8 cellular contexts compared by ENCODE assay signal in the genomic region with DNA sequence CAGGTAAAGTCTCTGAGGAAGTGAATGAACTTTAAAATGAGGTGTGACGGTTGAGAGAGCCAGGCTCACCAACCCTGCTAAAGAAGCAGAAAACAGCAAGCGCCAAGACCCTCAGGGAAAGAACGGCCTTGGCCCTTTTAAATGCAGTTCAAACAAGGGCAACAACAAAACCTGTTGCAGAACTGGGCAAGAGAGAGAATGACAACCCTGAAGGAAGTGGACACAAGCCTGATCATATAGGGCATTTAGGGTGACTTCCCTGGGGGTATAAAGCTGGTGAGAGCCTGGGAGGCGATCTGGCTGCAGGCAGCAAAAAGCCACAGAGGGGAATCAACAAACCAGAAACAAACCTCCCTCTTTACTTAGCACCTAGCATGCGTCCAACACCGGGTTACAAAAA. TPM values are rescaled to one million over a fixed set of nuclear protein-coding genes. Genes with fewer than 3 reads are reported as not detected.
DNase-seq lines count a peak whose midpoint lies in the region; ATAC-seq and TF ChIP-seq lines count a peak whose summit lies in the region.

No MANE protein-coding gene starts in this region.

- TF ChIP-seq POLR2A in testis (IDR thresholded peaks at IDR 0.05) = no peak

- peaks cover 33% of the 10 kb centered on the region for H3K4me1 Mint-ChIP-seq in activated CD4-positive, alpha-beta T cell treated with anti-CD3 and anti-CD28 coated beads, Interleukin-2, amount 10 ng/mL, durations not matched to agents 24 days and 14 days

- no peaks in the 10 kb centered on the region for H3K27me3 ChIP-seq in ascending aorta
- H3K27me3 ChIP-seq in liver (ENCODE audit: control insufficient read depth in 4 of 4, insufficient read depth in 4 of 4, low read length in 3 of 4) = no peaks in the 10 kb centered on the region
- H3K27me3 ChIP-seq in testis = no peaks in the 10 kb centered on the region

- H3K9me3 ChIP-seq in ascending aorta (no peaks in the 10 kb centered on the region), liver (ENCODE audit: control insufficient read depth in 4 of 4, low read length in 3 of 4) (no peaks in the 10 kb centered on the region), testis (no peaks in the 10 kb centered on the region)

- WGBS in liver = 45% methylated on average over 6 of the region's 6 CpGs
- WGBS in testis, 2 donors = 28 to 34% methylated on average over 6 of the region's 6 CpGs

- H3K9me3 Mint-ChIP-seq in activated CD4-positive, alpha-beta T cell treated with anti-CD3 and anti-CD28 coated beads, Interleukin-2, amount 10 ng/mL, durations not matched to agents 24 days and 14 days = no peaks in the 10 kb centered on the region

- H3K4me1 ChIP-seq in ascending aorta (peaks cover 3 to 19% of the 10 kb centered on the region in 2 donors), liver (ENCODE audit: control insufficient read depth in 4 of 4, insufficient read depth in 4 of 4, low read length in 3 of 4) (peaks cover 2 to 38% (median 20%) of the 10 kb centered on the region in 4 donors), testis (peaks cover 32% of the 10 kb centered on the region)

- no peak for TF ChIP-seq RAD21 in liver (IDR thresholded peaks at IDR 0.05)

- H3K27ac Mint-ChIP-seq in activated CD4-positive, alpha-beta T cell treated with anti-CD3 and anti-CD28 coated beads, Interleukin-2, amount 10 ng/mL, durations not matched to agents 24 days and 14 days = peak overlapping the region; percentile 94

- ATAC-seq in GM21723 (IDR thresholded peaks at IDR 0.05; ENCODE audit: unreplicated experiment) = no peak
- no peak for ATAC-seq in HG02588 (IDR thresholded peaks at IDR 0.05; ENCODE audit: unreplicated experiment)
- no peak for ATAC-seq in HG03571 (IDR thresholded peaks at IDR 0.05; ENCODE audit: unreplicated experiment)

- peak overlapping the region in 1 of 2 donors; percentile 22 for H3K9ac ChIP-seq in liver (ENCODE audit: low read depth in 1 of 2, low read length in 2 of 2)

- H3K27ac ChIP-seq in ascending aorta (peak overlapping the region; percentile 82), liver (ENCODE audit: low read depth in 1 of 2, low read length in 2 of 2) (peak overlapping the region; percentile 72 to 85), testis (peak overlapping the region; percentile 57 to 91)

- H3K4me3 Mint-ChIP-seq in activated CD4-positive, alpha-beta T cell treated with anti-CD3 and anti-CD28 coated beads, Interleukin-2, amount 10 ng/mL, durations not matched to agents 24 days and 14 days = peak overlapping the region; percentile 94

- intact Hi-C loops in activated CD4-positive, alpha-beta T cell treated with anti-CD3 and anti-CD28 coated beads, Interleukin-2, amount 10 ng/mL, durations not matched to agents 24 days and 14 days (cut with micrococcal nuclease) = loop anchor here (1.0 to 5.0 kb wide), 5 partner anchors 52 to 720 kb away; no protein-coding TSS in a partner anchor
- intact Hi-C loops in ascending aorta (cut with DNase I) (loop anchor here (1.0 to 10.0 kb wide), 2 partner anchors 308 to 1092 kb away; no protein-coding TSS in a partner anchor), testis (cut with DNase I; ENCODE audit: low total_unique reads) (no loop called here)

- H3K36me3 Mint-ChIP-seq in activated CD4-positive, alpha-beta T cell treated with anti-CD3 and anti-CD28 coated beads, Interleukin-2, amount 10 ng/mL, durations not matched to agents 24 days and 14 days (ENCODE audit: low read depth) = peaks cover 14% of the 10 kb centered on the region

- no peak for TF ChIP-seq CTCF in ascending aorta (IDR thresholded peaks at IDR 0.05)
- no peak for TF ChIP-seq CTCF in liver (IDR thresholded peaks at IDR 0.05; ENCODE audit: low read depth, low read length, missing input control)
- TF ChIP-seq CTCF in testis (IDR thresholded peaks at IDR 0.05) = no peak

- peak overlapping the region; percentile 73 to 79 for H3K4me3 ChIP-seq in ascending aorta
- H3K4me3 ChIP-seq in liver (ENCODE audit: low read depth in 1 of 3, low read length in 3 of 3) = peak overlapping the region; percentile 51 to 94 (median 66)
- H3K4me3 ChIP-seq in testis = peak overlapping the region; percentile 55 to 69

- no peaks in the 10 kb centered on the region for H3K27me3 Mint-ChIP-seq in activated CD4-positive, alpha-beta T cell treated with anti-CD3 and anti-CD28 coated beads, Interleukin-2, amount 10 ng/mL, durations not matched to agents 24 days and 14 days

- H3K36me3 ChIP-seq in ascending aorta (no peaks in the 10 kb centered on the region), liver (ENCODE audit: control insufficient read depth in 4 of 4, insufficient read depth in 3 of 4, low read depth in 1 of 4, low read length in 3 of 4) (no peaks in the 10 kb centered on the region), testis (ENCODE audit: low read depth, missing control alignments) (no peaks in the 10 kb centered on the region)

- DNase-seq in activated CD4-positive, alpha-beta T cell treated with anti-CD3 and anti-CD28 coated beads, Interleukin-2, amount 10 ng/mL, durations not matched to agents 24 days and 14 days = no peak
- no peak for DNase-seq in activated CD4-positive, alpha-beta T cell treated with anti-CD3 and anti-CD28 coated beads, Interleukin-2, amount 50 U/mL, for 48 hours
- DNase-seq in ascending aorta (ENCODE audit: low spot score in 2 of 2) = no peak
- DNase-seq in testis = no peak

TF ChIP-seq in liver, 16 proteins besides CTCF, POLR2A, EP300 and RAD21:
- TF ChIP-seq YY1 (IDR thresholded peaks at IDR 0.05) = no peak
- TF ChIP-seq GABPA (IDR thresholded peaks at IDR 0.05 in 1 of 2, conservative IDR thresholded peaks at IDR 0.05 in 1 of 2) = no peak
- TF ChIP-seq, protein P1, sequence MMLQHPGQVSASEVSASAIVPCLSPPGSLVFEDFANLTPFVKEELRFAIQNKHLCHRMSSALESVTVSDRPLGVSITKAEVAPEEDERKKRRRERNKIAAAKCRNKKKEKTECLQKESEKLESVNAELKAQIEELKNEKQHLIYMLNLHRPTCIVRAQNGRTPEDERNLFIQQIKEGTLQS (IDR thresholded peaks at IDR 0.05) = no peak
- no peak for TF ChIP-seq SP1 (IDR thresholded peaks at IDR 0.05)
- TF ChIP-seq JUND (IDR thresholded peaks at IDR 0.05) = no peak
- TF ChIP-seq RXRA (IDR thresholded peaks at IDR 0.05) = no peak
- TF ChIP-seq HNF4G (IDR thresholded peaks at IDR 0.05) = no peak
- TF ChIP-seq, protein P2, sequence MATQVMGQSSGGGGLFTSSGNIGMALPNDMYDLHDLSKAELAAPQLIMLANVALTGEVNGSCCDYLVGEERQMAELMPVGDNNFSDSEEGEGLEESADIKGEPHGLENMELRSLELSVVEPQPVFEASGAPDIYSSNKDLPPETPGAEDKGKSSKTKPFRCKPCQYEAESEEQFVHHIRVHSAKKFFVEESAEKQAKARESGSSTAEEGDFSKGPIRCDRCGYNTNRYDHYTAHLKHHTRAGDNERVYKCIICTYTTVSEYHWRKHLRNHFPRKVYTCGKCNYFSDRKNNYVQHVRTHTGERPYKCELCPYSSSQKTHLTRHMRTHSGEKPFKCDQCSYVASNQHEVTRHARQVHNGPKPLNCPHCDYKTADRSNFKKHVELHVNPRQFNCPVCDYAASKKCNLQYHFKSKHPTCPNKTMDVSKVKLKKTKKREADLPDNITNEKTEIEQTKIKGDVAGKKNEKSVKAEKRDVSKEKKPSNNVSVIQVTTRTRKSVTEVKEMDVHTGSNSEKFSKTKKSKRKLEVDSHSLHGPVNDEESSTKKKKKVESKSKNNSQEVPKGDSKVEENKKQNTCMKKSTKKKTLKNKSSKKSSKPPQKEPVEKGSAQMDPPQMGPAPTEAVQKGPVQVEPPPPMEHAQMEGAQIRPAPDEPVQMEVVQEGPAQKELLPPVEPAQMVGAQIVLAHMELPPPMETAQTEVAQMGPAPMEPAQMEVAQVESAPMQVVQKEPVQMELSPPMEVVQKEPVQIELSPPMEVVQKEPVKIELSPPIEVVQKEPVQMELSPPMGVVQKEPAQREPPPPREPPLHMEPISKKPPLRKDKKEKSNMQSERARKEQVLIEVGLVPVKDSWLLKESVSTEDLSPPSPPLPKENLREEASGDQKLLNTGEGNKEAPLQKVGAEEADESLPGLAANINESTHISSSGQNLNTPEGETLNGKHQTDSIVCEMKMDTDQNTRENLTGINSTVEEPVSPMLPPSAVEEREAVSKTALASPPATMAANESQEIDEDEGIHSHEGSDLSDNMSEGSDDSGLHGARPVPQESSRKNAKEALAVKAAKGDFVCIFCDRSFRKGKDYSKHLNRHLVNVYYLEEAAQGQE (IDR thresholded peaks at IDR 0.05) = no peak
- no peak for TF ChIP-seq FOXA2 (IDR thresholded peaks at IDR 0.05)
- no peak for TF ChIP-seq EGR1 (IDR thresholded peaks at IDR 0.05; ENCODE audit: low read depth in 2 of 2)
- TF ChIP-seq NR2F2 (IDR thresholded peaks at IDR 0.05) = no peak
- no peak for TF ChIP-seq FOXA1 (IDR thresholded peaks at IDR 0.05)
- TF ChIP-seq, protein P3, sequence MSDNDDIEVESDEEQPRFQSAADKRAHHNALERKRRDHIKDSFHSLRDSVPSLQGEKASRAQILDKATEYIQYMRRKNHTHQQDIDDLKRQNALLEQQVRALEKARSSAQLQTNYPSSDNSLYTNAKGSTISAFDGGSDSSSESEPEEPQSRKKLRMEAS (IDR thresholded peaks at IDR 0.05) = no peak

RNA-seq across cellular contexts. Expression of a gene that starts 1.0 kb away (rescaled TPM):
- 4.4 and 5.1 TPM in 2 replicates for total RNA-seq in activated CD4-positive, alpha-beta T cell treated with anti-CD3 and anti-CD28 coated beads, Interleukin-2, amount 10 ng/mL, durations not matched to agents 24 days and 14 days
- total RNA-seq in ascending aorta = 13.3 TPM
- 10 to 100 TPM; 19.4 to 26.6 TPM for total RNA-seq in liver
- 10 to 100 TPM; 10.4 to 29.1 TPM for polyA plus RNA-seq in liver
- 10 to 100 TPM; 67.5 to 84.3 TPM for total RNA-seq in testis
- 34.3 TPM for polyA plus RNA-seq in testis (ENCODE audit: insufficient read depth, low read depth, low replicate concordance)
